ENCODE assay signal across 20 cellular contexts in genomic region chr9:10447036-10447435, GRCh38.
"Had no signal": no experiment of that assay in that cellular context is flagged by ENCODE, and none has a peak within 500 bp of the region (broad histone marks: within the 10 kb centered on the region; RNA-seq: fewer than 3 reads in every experiment).

No MANE protein-coding gene starts in this region.

- H3K27ac ChIP-seq: SJSA1, SK-N-MC had no signal

- H3K9me3 ChIP-seq: SJSA1 had no signal

- H3K4me3 ChIP-seq: SJSA1, SK-N-MC had no signal

- H3K27me3 ChIP-seq: SJSA1 had no signal

- H3K4me1 ChIP-seq: SJSA1 had no signal

- FAIRE-seq: RCC 7860 had no signal

- H3K36me3 ChIP-seq: SJSA1 had no signal

- DNase-seq: NCI-H1092, NCI-H1105 treated with DMSO at 0.1 percent for 48 hours, NCI-H1417 treated with DMSO at 0.1 percent for 48 hours, NCI-H146, NCI-H1694 treated with DMSO at 0.1 percent for 48 hours, NCI-H1930, NCI-H2081, NCI-H2107, NCI-H2171, NCI-H345, NCI-H446 treated with DMSO at 0.1 percent for 48 hours, NCI-H510A treated with DMSO at 0.1 percent for 48 hours, NCI-H526, NCI-H82, Right ventricle myocardium superior, RPMI8226, SIG-M5 had no signal
